In the genomic region with DNA sequence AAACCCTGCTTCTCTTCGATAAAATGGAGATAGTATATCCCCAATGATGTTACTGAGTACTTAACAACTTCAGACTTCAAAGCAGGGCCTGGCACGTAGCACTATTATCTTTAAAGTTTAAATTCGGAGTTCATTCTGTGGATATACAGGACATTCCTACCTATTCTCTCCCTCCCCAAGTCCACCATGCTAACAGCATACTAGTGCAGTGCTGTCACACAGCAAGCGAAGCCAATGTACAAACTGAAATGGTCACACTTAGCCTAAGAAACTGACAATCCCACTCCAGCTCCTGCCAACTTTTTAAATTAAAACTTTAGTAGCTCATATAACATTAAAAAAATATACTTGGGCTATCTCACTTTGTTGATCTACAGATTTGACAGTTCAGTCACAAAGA, we compare ENCODE assay signal across 9 cellular contexts. TPM values are rescaled to one million over a fixed set of nuclear protein-coding genes. Genes with fewer than 3 reads are reported as not detected.
DNase-seq lines count a peak whose midpoint lies in the region; ATAC-seq, FAIRE-seq and TF ChIP-seq lines count a peak whose summit lies in the region.
"Had no signal": no experiment of that assay in that cellular context is flagged by ENCODE, and none has a peak within 500 bp of the region (broad histone marks: within the 10 kb centered on the region; RNA-seq: fewer than 3 reads in every experiment).

No MANE protein-coding gene starts in this region.

- no peak for FAIRE-seq in astrocyte (lab: Jason Lieb, UNC)

- intact Hi-C loops in heart right ventricle (cut with DNase I): loop anchor here in 9 of 10 donors (2.0 to 10.0 kb wide), 11 partner anchors 50 to 387 kb away; a partner anchor contains a TSS
- intact Hi-C loops in cardiac septum (cut with DNase I): loop anchor here (5.0 kb wide), 1 partner anchor 140 kb away; no protein-coding TSS in a partner anchor
- intact Hi-C loops in uterus (cut with DNase I; ENCODE audit: low total_unique reads): loop anchor here (10.0 kb wide), 1 partner anchor 53 kb away; a partner anchor contains a TSS

- no peaks in the 10 kb centered on the region for H3K27me3 Mint-ChIP-seq in astrocyte (ENCODE audit: low read depth, unreplicated experiment)
- H3K27me3 Mint-ChIP-seq in chondrocyte (ENCODE audit: low read depth): no peaks in the 10 kb centered on the region

- no peaks in the 10 kb centered on the region for H3K79me1 ChIP-seq in mesendoderm (ENCODE audit: low read length)

- peak overlapping the region; percentile 54 for H3K56ac ChIP-seq in mesendoderm (ENCODE audit: low read length)

- H2BK15ac ChIP-seq in mesendoderm (replicated peaks; ENCODE audit: low read depth): no peak overlapping the region

- H3K4me3 ChIP-seq in heart right ventricle (peak overlapping the region in 3 of 10 donors; percentile 88 to 95 (median 94)), astrocyte (ENCODE audit: insufficient read depth, low read depth, low read length) (peak overlapping the region; percentile 86), mesendoderm (ENCODE audit: low read length) (no peak overlapping the region), uterus (no peak overlapping the region)

- H3K9me3 Mint-ChIP-seq in astrocyte (ENCODE audit: unreplicated experiment): no peaks in the 10 kb centered on the region
- H3K9me3 Mint-ChIP-seq in chondrocyte (ENCODE audit: low read depth): no peaks in the 10 kb centered on the region

- H3K27ac Mint-ChIP-seq in astrocyte (ENCODE audit: unreplicated experiment) (peak overlapping the region; percentile 34), chondrocyte (ENCODE audit: unreplicated experiment) (no peak overlapping the region)

- H3K36me3 ChIP-seq in heart right ventricle (peaks cover 0 to 18% (median 0%) of the 10 kb centered on the region in 9 donors), astrocyte (ENCODE audit: insufficient read depth, low read length) (peaks cover 8% of the 10 kb centered on the region), mesendoderm (ENCODE audit: control insufficient read depth, insufficient read depth, low read length) (peaks cover 4% of the 10 kb centered on the region), uterus (no peaks in the 10 kb centered on the region)

- H3K27me3 ChIP-seq in heart right ventricle (no peaks in the 10 kb centered on the region), astrocyte (ENCODE audit: insufficient read depth, low read length) (no peaks in the 10 kb centered on the region), mesendoderm (ENCODE audit: insufficient read depth, low read length, poor library complexity) (peaks cover 2% of the 10 kb centered on the region), uterus (no peaks in the 10 kb centered on the region)

- H3K23ac ChIP-seq in mesendoderm (ENCODE audit: low read length): no peak overlapping the region

- H3K27ac ChIP-seq in heart right ventricle: peak overlapping the region in 7 of 10 donors; percentile 89 to 97 (median 94)
- H3K27ac ChIP-seq in astrocyte (ENCODE audit: low read depth, low read length): peak overlapping the region; percentile 77
- no peak overlapping the region for H3K27ac ChIP-seq in mesendoderm (ENCODE audit: low read depth, low read length)
- peak overlapping the region; percentile 92 to 97 for H3K27ac ChIP-seq in uterus

- no peak overlapping the region for H3K18ac ChIP-seq in mesendoderm (ENCODE audit: low read length)

- DNase-seq in heart right ventricle (no peak), cardiac septum (ENCODE audit: low spot score) (no peak), astrocyte (ENCODE audit: low read depth) (no peak), mesendoderm (peak; percentile 16), uterus (no peak), chondrocyte (ENCODE audit: low spot score) (no peak), HuH-7 (ENCODE audit: low spot score) (no peak)
- no peak for DNase-seq in stimulated activated CD4-positive, alpha-beta T cell treated with anti-CD3 and anti-CD28 coated beads, Interleukin-4, amount 100 ng/mL, for 4 hours
- DNase-seq: HCEC 1CT had no signal

- H3K4me1 ChIP-seq in heart right ventricle (peaks cover 3 to 69% (median 48%) of the 10 kb centered on the region in 9 donors), astrocyte (ENCODE audit: insufficient read depth, low read length) (peaks cover 29% of the 10 kb centered on the region), mesendoderm (ENCODE audit: control insufficient read depth, low read depth, low read length) (peaks cover 2% of the 10 kb centered on the region), uterus (no peaks in the 10 kb centered on the region)

- TF ChIP-seq CTCF in heart right ventricle (IDR thresholded peaks at IDR 0.05) (no peak), astrocyte (IDR thresholded peaks at IDR 0.05; ENCODE audit: insufficient read depth, low read depth, low read length) (no peak), uterus (IDR thresholded peaks at IDR 0.05) (no peak), chondrocyte (IDR thresholded peaks at IDR 0.05) (no peak)

- peaks cover 39% of the 10 kb centered on the region for H4K20me1 ChIP-seq in astrocyte (ENCODE audit: insufficient read depth, low read length)

- no peak for TF ChIP-seq POLR2A in uterus (IDR thresholded peaks at IDR 0.05)

- H3K79me2 ChIP-seq in astrocyte (ENCODE audit: insufficient read depth, low read length) (peaks cover 75% of the 10 kb centered on the region), mesendoderm (ENCODE audit: control insufficient read depth, insufficient read depth, low read length) (peaks cover 38% of the 10 kb centered on the region)

- H3K4me2 ChIP-seq in astrocyte (ENCODE audit: low read length): peak overlapping the region; percentile 91
- H3K4me2 ChIP-seq in mesendoderm (ENCODE audit: low read length): peak overlapping the region; percentile 37

- H2BK5ac ChIP-seq in mesendoderm (ENCODE audit: low read length): no peak overlapping the region

- H4K5ac ChIP-seq in mesendoderm (ENCODE audit: low read length): no peak overlapping the region

- peak overlapping the region; percentile 96 for H3K9ac ChIP-seq in astrocyte (ENCODE audit: low read length)
- H3K9ac ChIP-seq in mesendoderm (ENCODE audit: low read length): peak overlapping the region; percentile 91

- 70 to 74% methylated on average over 4 of the region's 4 CpGs for WGBS in heart right ventricle, 2 donors
- WGBS in mesendoderm (ENCODE audit: extremely low coverage, insufficient coverage, low lambda C conversion rate): no CpG with 5 or more reads among the region's 4 CpGs

- H2AK5ac ChIP-seq in mesendoderm (ENCODE audit: low read length): no peak overlapping the region

- no peak overlapping the region for H2BK120ac ChIP-seq in mesendoderm (ENCODE audit: low read depth, low read length)

- no peak overlapping the region for H3K4ac ChIP-seq in mesendoderm (ENCODE audit: low read depth, low read length)

- no peak overlapping the region for H3K4me3 Mint-ChIP-seq in astrocyte (ENCODE audit: unreplicated experiment)
- no peak overlapping the region for H3K4me3 Mint-ChIP-seq in chondrocyte (ENCODE audit: unreplicated experiment)

- H3K4me1 Mint-ChIP-seq in astrocyte (ENCODE audit: low read depth, unreplicated experiment): peaks cover 26% of the 10 kb centered on the region
- peaks cover 46% of the 10 kb centered on the region for H3K4me1 Mint-ChIP-seq in chondrocyte (ENCODE audit: low read depth)

- H3K9me3 ChIP-seq in heart right ventricle (no peaks in the 10 kb centered on the region), astrocyte (ENCODE audit: insufficient read depth, low read depth, low read length) (no peaks in the 10 kb centered on the region), uterus (no peaks in the 10 kb centered on the region)

- H4K8ac ChIP-seq in mesendoderm (ENCODE audit: low read depth, low read length): no peak overlapping the region

- H2AFZ ChIP-seq in astrocyte (ENCODE audit: low read depth, low read length): no peak overlapping the region

- H3K36me3 Mint-ChIP-seq in astrocyte (ENCODE audit: low read depth, unreplicated experiment): no peaks in the 10 kb centered on the region
- peaks cover 2% of the 10 kb centered on the region for H3K36me3 Mint-ChIP-seq in chondrocyte (ENCODE audit: low read depth)

- ATAC-seq in heart right ventricle: no peak

RNA-seq across cellular contexts. Expression of a gene that starts 1.2 kb away (rescaled TPM):
- total RNA-seq in heart right ventricle (10 to 100 TPM; 11.7 to 25.9 (median 20.8) TPM), cardiac septum (19.5 TPM), astrocyte (60.5 and 68.5 TPM in 2 replicates), uterus (100 to 1,000 TPM in 1 of 4 donors, 10 to 100 TPM in 3; 33.5 to 151 (median 71.5) TPM), chondrocyte (57.6 to 59.9 TPM (median 57.9 TPM) in 3 replicates)
- 1 to 10 TPM; 4.7 to 8.5 TPM for polyA plus RNA-seq in heart right ventricle
- 17.0 TPM for polyA plus RNA-seq in mesendoderm (2013, experiment 1 of 2)
- 16.0 TPM for polyA plus RNA-seq in mesendoderm (2013, experiment 2 of 2)

RNA-seq across cellular contexts. Expression of a gene that starts 2.5 kb away (rescaled TPM):
- total RNA-seq in heart right ventricle: 100 to 1,000 TPM in 1 of 10 donors, 10 to 100 TPM in 9; 37.1 to 106 (median 49.4) TPM
- polyA plus RNA-seq in heart right ventricle: 100 to 1,000 TPM in 1 of 2 donors, 10 to 100 TPM in 1; 34.8 to 211 TPM
- 49.5 TPM for total RNA-seq in cardiac septum
- 210 and 273 TPM in 2 replicates for total RNA-seq in astrocyte
- 926 TPM for polyA plus RNA-seq in mesendoderm (2013, experiment 1 of 2)
- polyA plus RNA-seq in mesendoderm (2013, experiment 2 of 2): 905 TPM
- 100 to 1,000 TPM in 3 of 4 donors, 10 to 100 TPM in 1; 99.7 to 206 (median 134) TPM for total RNA-seq in uterus
- 157 to 209 TPM (median 198 TPM) in 3 replicates for total RNA-seq in chondrocyte

RNA-seq across cellular contexts. Expression of a gene that starts 53.4 kb away (rescaled TPM):
- total RNA-seq in heart right ventricle (10 to 100 TPM; 31.2 to 37.4 (median 35.5) TPM), cardiac septum (26.4 TPM), astrocyte (49.6 and 53.9 TPM in 2 replicates), uterus (10 to 100 TPM; 37.9 to 87.0 (median 40.3) TPM), chondrocyte (34.2 to 38.8 TPM (median 36.2 TPM) in 3 replicates)
- polyA plus RNA-seq in heart right ventricle: 10 to 100 TPM; 29.0 to 29.4 TPM
- 27.4 TPM for polyA plus RNA-seq in mesendoderm (2013, experiment 1 of 2)
- polyA plus RNA-seq in mesendoderm (2013, experiment 2 of 2): 29.7 TPM
